Comparison of ENCODE assay signal across 8 cellular contexts in genomic region chr3:48919215-48920138, GRCh38. TPM values are rescaled to one million over a fixed set of nuclear protein-coding genes. Genes with fewer than 3 reads are reported as not detected.
DNase-seq lines count a peak whose midpoint lies in the region; ATAC-seq, FAIRE-seq and TF ChIP-seq lines count a peak whose summit lies in the region.

No MANE protein-coding gene starts in this region.

- H2AFZ ChIP-seq in K562 (ENCODE audit: low read depth, low read length): 0 out of 2 replicates have a peak overlapping the region, but pooled peaks have one; percentile 16

- H3K36me3 Mint-ChIP-seq in CD8-positive, alpha-beta memory T cell: peaks cover 0 to 34% (median 7%) of the 10 kb centered on the region in 3 donors
- peaks cover 17% of the 10 kb centered on the region for H3K36me3 Mint-ChIP-seq in T-helper 1 cell treated with Interleukin-12 subunit alpha and Interleukin-12 subunit beta and Interleukin-4 antibody, amounts not matched to agents 30 μg/mL and 1 μg/mL, for 36 hours (ENCODE audit: low read depth)

- peak; percentile 63 for TF ChIP-seq POLR2A in K562 (conservative IDR thresholded peaks at IDR 0.05)

- H3K4me3 ChIP-seq in CD8-positive, alpha-beta memory T cell (ENCODE audit: low read length): peak overlapping the region; percentile 91
- peak overlapping the region; percentile 81 for H3K4me3 ChIP-seq in HUES64 (ENCODE audit: low read length)
- H3K4me3 ChIP-seq in K562: peak overlapping the region; percentile 98

- TF ChIP-seq EP300 in K562 (IDR thresholded peaks at IDR 0.05; ENCODE audit: low read length): no peak

- peak overlapping the region; percentile 98 for H3K27ac ChIP-seq in CD8-positive, alpha-beta memory T cell (ENCODE audit: low read depth, low read length)
- H3K27ac ChIP-seq in HUES64 (ENCODE audit: low read depth, low read length): peak overlapping the region; percentile 94
- peak overlapping the region; percentile 97 for H3K27ac ChIP-seq in K562 (ENCODE audit: extremely low read depth, low read depth, low read length)

- CTCF ChIA-PET in CD8-positive, alpha-beta memory T cell (lab: Charles Lee): interaction anchor here (0.6 to 4.0 kb wide), 13 partner anchors 9 to 483 kb away, joined by 3 to 22 read pairs (median 3); partner anchors contain the start of genes QRICH1, SLC25A20 and WDR6
- CTCF ChIA-PET in K562 (lab: Yijun Ruan, JAX; ENCODE audit: low intra/inter-chr PET ratio): no interaction called here

- H3K79me2 ChIP-seq in K562 (ENCODE audit: control insufficient read depth, insufficient read depth, low read length): peaks cover 67% of the 10 kb centered on the region

- no peaks in the 10 kb centered on the region for H3K27me3 Mint-ChIP-seq in CD8-positive, alpha-beta memory T cell
- H3K27me3 Mint-ChIP-seq in T-helper 1 cell treated with Interleukin-12 subunit alpha and Interleukin-12 subunit beta and Interleukin-4 antibody, amounts not matched to agents 30 μg/mL and 1 μg/mL, for 36 hours (ENCODE audit: low read depth): no peaks in the 10 kb centered on the region

- POLR2A ChIA-PET in CD8-positive, alpha-beta memory T cell (lab: Charles Lee): interaction anchor here (0.5 to 2.8 kb wide), 10 partner anchors 18 to 168 kb away, joined by 3 to 27 read pairs (median 5); partner anchors contain the start of genes P4HTM, PRKAR2A, SLC25A20 and WDR6
- POLR2A ChIA-PET in K562 (lab: Yijun Ruan, JAX): interaction anchor here (0.6 to 4.1 kb wide), 16 partner anchors 9 to 212 kb away, joined by 3 to 25 read pairs (median 4); partner anchors contain the start of genes IP6K2, NDUFAF3 and SLC25A20

- H3K9me3 ChIP-seq in CD8-positive, alpha-beta memory T cell (ENCODE audit: low read length): no peaks in the 10 kb centered on the region
- H3K9me3 ChIP-seq in HUES64 (ENCODE audit: insufficient read depth, low read depth, low read length): no peaks in the 10 kb centered on the region
- no peaks in the 10 kb centered on the region for H3K9me3 ChIP-seq in K562 (replicated peaks; ENCODE audit: control insufficient read depth, insufficient read depth, low read depth, low read length)

- FAIRE-seq in K562 (lab: Jason Lieb, UNC): peak; percentile 75

- no peaks in the 10 kb centered on the region for H4K20me1 ChIP-seq in K562 (replicated peaks; ENCODE audit: control insufficient read depth, insufficient read depth, low read length)

- peak overlapping the region; percentile 84 for H3K9ac ChIP-seq in HUES64 (ENCODE audit: low read depth, low read length)
- H3K9ac ChIP-seq in K562 (ENCODE audit: insufficient read depth in 1 of 2, low read depth in 2 of 2, low read length in 2 of 2): peak overlapping the region; percentile 92 to 98

- no peaks in the 10 kb centered on the region for H3K9me1 ChIP-seq in K562 (ENCODE audit: control insufficient read depth, insufficient read depth, low read length)

- intact Hi-C loops in K562 (cut with micrococcal nuclease): loop anchor here (5.0 kb wide), 3 partner anchors 72 to 177 kb away; partner anchors contain the start of genes PRKAR2A and WDR6

- H3K4me1 ChIP-seq in CD8-positive, alpha-beta memory T cell (ENCODE audit: insufficient read depth, low read length): peaks cover 26% of the 10 kb centered on the region
- H3K4me1 ChIP-seq in HUES64 (ENCODE audit: insufficient read depth, low read length) (no peaks in the 10 kb centered on the region; the same call in 1 of the 2 replicates), K562 (replicated peaks in 1 of 2; ENCODE audit: control insufficient read depth in 2 of 2, insufficient read depth in 2 of 2, low read length in 2 of 2) (peaks cover 3 to 26% of the 10 kb centered on the region in 2 experiments; a peak in 3 of 5 replicates)

- H3K4me1 Mint-ChIP-seq in CD8-positive, alpha-beta memory T cell: peaks cover 23 to 45% (median 29%) of the 10 kb centered on the region in 3 donors
- peaks cover 23% of the 10 kb centered on the region for H3K4me1 Mint-ChIP-seq in T-helper 1 cell treated with Interleukin-12 subunit alpha and Interleukin-12 subunit beta and Interleukin-4 antibody, amounts not matched to agents 30 μg/mL and 1 μg/mL, for 36 hours (ENCODE audit: low read depth)

- no peaks in the 10 kb centered on the region for H3K27me3 ChIP-seq in CD8-positive, alpha-beta memory T cell (ENCODE audit: insufficient read depth, low read length, poor library complexity, severe bottlenecking)
- no peaks in the 10 kb centered on the region for H3K27me3 ChIP-seq in HUES64 (ENCODE audit: insufficient read depth, low read length)
- no peaks in the 10 kb centered on the region for H3K27me3 ChIP-seq in K562 (ENCODE audit: control insufficient read depth in 2 of 2, insufficient read depth in 2 of 2, low read length in 2 of 2)

- H3K36me3 ChIP-seq in CD8-positive, alpha-beta memory T cell (ENCODE audit: insufficient read depth, low read length): no peaks in the 10 kb centered on the region
- H3K36me3 ChIP-seq in HUES64 (ENCODE audit: insufficient read depth, low read length): peaks cover 30% of the 10 kb centered on the region
- H3K36me3 ChIP-seq in K562 (ENCODE audit: control insufficient read depth, insufficient read depth, low read length): peaks cover 29% of the 10 kb centered on the region; the same call in 2 of the 3 replicates

- peak overlapping the region; percentile 90 for H3K4me2 ChIP-seq in K562 (ENCODE audit: insufficient read depth, low read length)

- peak; percentile 42 to 74 (median 70) for DNase-seq in CD8-positive, alpha-beta memory T cell
- DNase-seq in K562 (ENCODE audit: extremely low read depth in 1 of 4, low spot score in 3 of 4) (peak in 3 of 4 experiments; percentile 26 to 78 (median 57)), iPS-NIHi7 (ENCODE audit: extremely low spot score) (peak; percentile 45), HPDE6-E6E7 (ENCODE audit: extremely low spot score) (no peak)
- peak; percentile 40 to 59 (median 44) for DNase-seq in stimulated activated CD4-positive, alpha-beta T cell treated with anti-CD3 and anti-CD28 coated beads, Interleukin-12 subunit alpha, Interleukin-12 subunit beta, amount 100 ng/mL, for 48 hours (ENCODE audit: low read depth in 2 of 3, low spot score in 1 of 3)

- TF ChIP-seq RAD21 in K562 (CRISPR knock-in tag; conservative IDR thresholded peaks at IDR 0.05 in 1 of 2, IDR thresholded peaks at IDR 0.05 in 1 of 2): no peak

- peak; percentile 2 for ATAC-seq in GM19468 (IDR thresholded peaks at IDR 0.05; ENCODE audit: extremely low read depth, unreplicated experiment)
- peak; percentile 64 for ATAC-seq in K562

- WGBS in HUES64: 4% methylated on average over 54 of the region's 54 CpGs
- WGBS in K562 (ENCODE audit: insufficient coverage, low coverage, missing lambda C conversion rate): under 1% methylated on average over 32 of the region's 54 CpGs

- in situ Hi-C loops in K562 (cut with MboI): no loop called here

- H3K4me3 Mint-ChIP-seq in CD8-positive, alpha-beta memory T cell: peak overlapping the region; percentile 93 to 99 (median 98)
- H3K4me3 Mint-ChIP-seq in T-helper 1 cell treated with Interleukin-12 subunit alpha and Interleukin-12 subunit beta and Interleukin-4 antibody, amounts not matched to agents 30 μg/mL and 1 μg/mL, for 36 hours: peak overlapping the region; percentile 93

- H3K9me3 Mint-ChIP-seq in CD8-positive, alpha-beta memory T cell: no peaks in the 10 kb centered on the region
- H3K9me3 Mint-ChIP-seq in T-helper 1 cell treated with Interleukin-12 subunit alpha and Interleukin-12 subunit beta and Interleukin-4 antibody, amounts not matched to agents 30 μg/mL and 1 μg/mL, for 36 hours: no peaks in the 10 kb centered on the region

- TF ChIP-seq CTCF in K562 (IDR thresholded peaks at IDR 0.05 in 2 of 3, conservative IDR thresholded peaks at IDR 0.05 in 1 of 3; ENCODE audit: insufficient read depth in 2 of 3, low read depth in 1 of 3, low read length in 3 of 3): no peak

- TSS peak; percentile 65 for BruUV-seq in K562 (replicated peaks; lab: Mats Ljungman, UMichigan)

- peak overlapping the region; percentile 81 to 100 (median 98) for H3K27ac Mint-ChIP-seq in CD8-positive, alpha-beta memory T cell
- peak overlapping the region; percentile 98 for H3K27ac Mint-ChIP-seq in T-helper 1 cell treated with Interleukin-12 subunit alpha and Interleukin-12 subunit beta and Interleukin-4 antibody, amounts not matched to agents 30 μg/mL and 1 μg/mL, for 36 hours

RNA-seq across cellular contexts. Expression of gene ARIH2, which starts 0.8 kb away (rescaled TPM):
- 100 to 1,000 TPM; 117 to 123 TPM for total RNA-seq in CD8-positive, alpha-beta memory T cell
- 126 TPM for polyA plus RNA-seq in CD8-positive, alpha-beta memory T cell
- 74.7 TPM for polyA plus RNA-seq in HUES64 (2013, experiment 1 of 2)
- polyA plus RNA-seq in HUES64 (2013, experiment 2 of 2): 63.8 TPM
- 369 and 397 TPM in 2 replicates for total RNA-seq in K562 (2011; cell fraction: chromatin; rRNA removed; ENCODE audit: low replicate concordance)
- 237 and 239 TPM in 2 replicates for total RNA-seq in K562 (2011; cell fraction: nucleolus; rRNA removed)
- total RNA-seq in K562 (2011; cell fraction: nucleoplasm; rRNA removed): 280 and 316 TPM in 2 replicates
- total RNA-seq in K562 (2014; rRNA removed) (114 and 120 TPM in 2 replicates), K562 (2014; rRNA removed; fragmentation: Illumina TruSeq; extraction: Trizol) (112 and 138 TPM in 2 replicates), K562 (2015; rRNA removed; fragmentation: Illumina TruSeq; extraction: Trizol) (95.9 and 97.0 TPM in 2 replicates), K562 (2021) (110 and 118 TPM in 2 replicates)
- polyA plus RNA-seq in K562 (2011; rRNA removed) (101 and 110 TPM in 2 replicates), K562 (2014; fragmentation: Illumina TruSeq; extraction: Trizol) (105 and 108 TPM in 2 replicates), K562 (2014; fragmentation: Nextera tagmentation; extraction: Ambion mirVana) (10 to 100 TPM; 27.0 to 27.3 TPM), K562 (2014; rRNA removed) (107 and 128 TPM in 2 replicates)
- 84.8 and 91.1 TPM in 2 replicates for polyA plus RNA-seq in K562 (2011; cell fraction: cytosol; rRNA removed)
- polyA plus RNA-seq in K562 (2011; cell fraction: nucleus; rRNA removed): 116 and 137 TPM in 2 replicates
- 61.3 and 62.2 TPM in 2 replicates for polyA plus RNA-seq in K562 (2012)
- polyA minus RNA-seq in K562 (2011; rRNA and poly(A)+ RNA removed): 101 and 125 TPM in 2 replicates
- 51.1 and 78.2 TPM in 2 replicates for polyA minus RNA-seq in K562 (2011; cell fraction: cytosol; rRNA and poly(A)+ RNA removed)
- polyA minus RNA-seq in K562 (2011; cell fraction: nucleus; rRNA and poly(A)+ RNA removed): 54.4 and 58.2 TPM in 2 replicates

RNA-seq across cellular contexts. Expression of gene SLC25A20, which starts 20.8 kb away (rescaled TPM):
- 10 to 100 TPM; 29.1 to 31.5 TPM for total RNA-seq in CD8-positive, alpha-beta memory T cell
- 40.1 TPM for polyA plus RNA-seq in CD8-positive, alpha-beta memory T cell
- 5.7 TPM for polyA plus RNA-seq in HUES64 (2013, experiment 1 of 2)
- 4.2 TPM for polyA plus RNA-seq in HUES64 (2013, experiment 2 of 2)
- 25.7 and 30.6 TPM in 2 replicates for total RNA-seq in K562 (2011; cell fraction: chromatin; rRNA removed; ENCODE audit: low replicate concordance)
- 18.3 TPM in 2 replicates for total RNA-seq in K562 (2011; cell fraction: nucleolus; rRNA removed)
- 31.4 and 43.0 TPM in 2 replicates for total RNA-seq in K562 (2011; cell fraction: nucleoplasm; rRNA removed)
- total RNA-seq in K562 (2014; rRNA removed): 14.3 and 22.3 TPM in 2 replicates
- 28.5 and 29.1 TPM in 2 replicates for total RNA-seq in K562 (2014; rRNA removed; fragmentation: Illumina TruSeq; extraction: Trizol)
- total RNA-seq in K562 (2015; rRNA removed; fragmentation: Illumina TruSeq; extraction: Trizol): 22.1 and 24.2 TPM in 2 replicates
- 15.9 and 17.8 TPM in 2 replicates for total RNA-seq in K562 (2021)
- 30.9 and 48.1 TPM in 2 replicates for polyA plus RNA-seq in K562 (2011; rRNA removed)
- 16.5 and 17.1 TPM in 2 replicates for polyA plus RNA-seq in K562 (2011; cell fraction: cytosol; rRNA removed)
- 27.3 and 34.5 TPM in 2 replicates for polyA plus RNA-seq in K562 (2011; cell fraction: nucleus; rRNA removed)
- polyA plus RNA-seq in K562 (2012): 16.6 and 19.2 TPM in 2 replicates
- 25.1 and 25.4 TPM in 2 replicates for polyA plus RNA-seq in K562 (2014; fragmentation: Illumina TruSeq; extraction: Trizol)
- polyA plus RNA-seq in K562 (2014; fragmentation: Nextera tagmentation; extraction: Ambion mirVana): 10 to 100 TPM; 19.0 to 20.9 TPM
- polyA plus RNA-seq in K562 (2014; rRNA removed): 21.6 and 30.4 TPM in 2 replicates
- polyA minus RNA-seq in K562 (2011; rRNA and poly(A)+ RNA removed): 23.3 and 38.8 TPM in 2 replicates
- 9.7 and 9.8 TPM in 2 replicates for polyA minus RNA-seq in K562 (2011; cell fraction: cytosol; rRNA and poly(A)+ RNA removed)
- 3.9 and 4.1 TPM in 2 replicates for polyA minus RNA-seq in K562 (2011; cell fraction: nucleus; rRNA and poly(A)+ RNA removed)
